Comparison of ENCODE assay signal across 1 cellular context in the genomic region with DNA sequence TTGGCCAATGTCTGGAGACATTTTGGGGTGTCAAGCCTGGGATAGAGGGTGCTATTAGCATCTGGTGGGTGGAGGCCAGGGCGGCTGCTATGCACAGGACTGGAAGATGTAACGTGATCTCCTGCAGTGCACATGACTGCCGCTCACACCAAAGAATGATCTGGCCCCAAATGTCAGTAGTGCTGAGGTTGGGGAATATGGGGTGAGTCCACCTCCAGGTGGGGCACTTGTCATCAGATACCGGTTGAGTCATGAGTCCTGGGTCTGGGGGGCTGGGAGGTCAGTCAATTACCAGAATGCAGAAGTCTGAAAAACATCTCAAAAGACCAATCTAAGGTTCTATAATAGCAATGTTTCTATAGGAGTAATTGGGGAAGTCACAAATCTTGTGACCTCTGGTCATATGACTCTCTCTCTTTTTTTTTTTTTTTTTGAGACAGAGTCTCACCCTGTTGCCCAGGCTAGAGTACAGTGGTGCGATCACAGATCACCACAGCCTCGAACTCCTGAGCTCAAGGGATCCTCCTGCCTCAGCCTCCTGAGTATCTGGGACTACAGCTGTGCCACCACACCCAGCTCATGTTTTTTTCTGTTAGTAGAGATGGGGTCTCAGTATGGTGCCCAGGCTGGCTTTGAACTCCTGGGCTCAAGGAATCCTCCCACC.
TF ChIP-seq lines count a peak whose summit lies in the region.

No MANE protein-coding gene starts in this region.

TF ChIP-seq in GM12878, 131 proteins besides CTCF, POLR2A, EP300 and RAD21:
- peak; percentile 45; the same call in 1 of the 2 replicates for TF ChIP-seq ZNF384 (IDR thresholded peaks at IDR 0.05; ENCODE audit: borderline replicate concordance, low read depth, low read length)
- no peak for TF ChIP-seq TAF1 (IDR thresholded peaks at IDR 0.05; ENCODE audit: borderline replicate concordance, low read depth, low read length)
- TF ChIP-seq, protein P1, sequence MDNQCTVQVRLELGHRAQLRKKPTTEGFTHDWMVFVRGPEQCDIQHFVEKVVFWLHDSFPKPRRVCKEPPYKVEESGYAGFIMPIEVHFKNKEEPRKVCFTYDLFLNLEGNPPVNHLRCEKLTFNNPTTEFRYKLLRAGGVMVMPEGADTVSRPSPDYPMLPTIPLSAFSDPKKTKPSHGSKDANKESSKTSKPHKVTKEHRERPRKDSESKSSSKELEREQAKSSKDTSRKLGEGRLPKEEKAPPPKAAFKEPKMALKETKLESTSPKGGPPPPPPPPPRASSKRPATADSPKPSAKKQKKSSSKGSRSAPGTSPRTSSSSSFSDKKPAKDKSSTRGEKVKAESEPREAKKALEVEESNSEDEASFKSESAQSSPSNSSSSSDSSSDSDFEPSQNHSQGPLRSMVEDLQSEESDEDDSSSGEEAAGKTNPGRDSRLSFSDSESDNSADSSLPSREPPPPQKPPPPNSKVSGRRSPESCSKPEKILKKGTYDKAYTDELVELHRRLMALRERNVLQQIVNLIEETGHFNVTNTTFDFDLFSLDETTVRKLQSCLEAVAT (IDR thresholded peaks at IDR 0.05), result peak; percentile 77
- TF ChIP-seq, protein P2, sequence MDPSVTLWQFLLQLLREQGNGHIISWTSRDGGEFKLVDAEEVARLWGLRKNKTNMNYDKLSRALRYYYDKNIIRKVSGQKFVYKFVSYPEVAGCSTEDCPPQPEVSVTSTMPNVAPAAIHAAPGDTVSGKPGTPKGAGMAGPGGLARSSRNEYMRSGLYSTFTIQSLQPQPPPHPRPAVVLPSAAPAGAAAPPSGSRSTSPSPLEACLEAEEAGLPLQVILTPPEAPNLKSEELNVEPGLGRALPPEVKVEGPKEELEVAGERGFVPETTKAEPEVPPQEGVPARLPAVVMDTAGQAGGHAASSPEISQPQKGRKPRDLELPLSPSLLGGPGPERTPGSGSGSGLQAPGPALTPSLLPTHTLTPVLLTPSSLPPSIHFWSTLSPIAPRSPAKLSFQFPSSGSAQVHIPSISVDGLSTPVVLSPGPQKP (IDR thresholded peaks at IDR 0.05; ENCODE audit: low read depth, low read length), result no peak
- TF ChIP-seq RAD51 (IDR thresholded peaks at IDR 0.05), result peak; percentile 74
- peak in 1 of 2 experiments; percentile 16; a peak in 1 of 4 replicates for TF ChIP-seq BHLHE40 (IDR thresholded peaks at IDR 0.05; ENCODE audit: borderline replicate concordance in 1 of 2, low read depth in 2 of 2, low read length in 1 of 2)
- no peak for TF ChIP-seq ATF7 (IDR thresholded peaks at IDR 0.05; ENCODE audit: low read depth)
- TF ChIP-seq MXI1 (IDR thresholded peaks at IDR 0.05; ENCODE audit: low read depth, low read length), result no peak
- TF ChIP-seq, protein P3, sequence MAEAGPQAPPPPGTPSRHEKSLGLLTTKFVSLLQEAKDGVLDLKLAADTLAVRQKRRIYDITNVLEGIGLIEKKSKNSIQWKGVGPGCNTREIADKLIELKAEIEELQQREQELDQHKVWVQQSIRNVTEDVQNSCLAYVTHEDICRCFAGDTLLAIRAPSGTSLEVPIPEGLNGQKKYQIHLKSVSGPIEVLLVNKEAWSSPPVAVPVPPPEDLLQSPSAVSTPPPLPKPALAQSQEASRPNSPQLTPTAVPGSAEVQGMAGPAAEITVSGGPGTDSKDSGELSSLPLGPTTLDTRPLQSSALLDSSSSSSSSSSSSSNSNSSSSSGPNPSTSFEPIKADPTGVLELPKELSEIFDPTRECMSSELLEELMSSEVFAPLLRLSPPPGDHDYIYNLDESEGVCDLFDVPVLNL (IDR thresholded peaks at IDR 0.05; ENCODE audit: low read depth, low read length), result no peak
- TF ChIP-seq, protein P4, sequence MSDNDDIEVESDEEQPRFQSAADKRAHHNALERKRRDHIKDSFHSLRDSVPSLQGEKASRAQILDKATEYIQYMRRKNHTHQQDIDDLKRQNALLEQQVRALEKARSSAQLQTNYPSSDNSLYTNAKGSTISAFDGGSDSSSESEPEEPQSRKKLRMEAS (IDR thresholded peaks at IDR 0.05; ENCODE audit: low read depth, low read length), result no peak
